ENCODE assay signal across 12 cellular contexts in genomic region chr11:69127091-69127850, GRCh38. TPM values are rescaled to one million over a fixed set of nuclear protein-coding genes. Genes with fewer than 3 reads are reported as not detected.
DNase-seq lines count a peak whose midpoint lies in the region; ATAC-seq and TF ChIP-seq lines count a peak whose summit lies in the region.
"Had no signal": no experiment of that assay in that cellular context is flagged by ENCODE, and none has a peak within 500 bp of the region (broad histone marks: within the 10 kb centered on the region; RNA-seq: fewer than 3 reads in every experiment).

No MANE protein-coding gene starts in this region.

- no TSS peak for BruUV-seq in Panc1 (replicated peaks; lab: Mats Ljungman, UMichigan)

- in situ Hi-C loops in Panc1 (cut with HindIII; ENCODE audit: low pct_unique_long_range_greater_than_20kb, low sequenced_read_pairs) = no loop called here

- intact Hi-C loops in Panc1 (cut with micrococcal nuclease; ENCODE audit: unreplicated experiment) (loop anchor here (5.0 kb wide), 1 partner anchor 515 kb away; the partner anchor contains the start of gene CCND1), posterior vena cava (cut with DNase I) (loop anchor here in 1 of 2 donors (5.0 kb wide), 1 partner anchor 1795 kb away; no protein-coding TSS in a partner anchor)

- H3K36me3 ChIP-seq in Panc1 (ENCODE audit: control insufficient read depth, insufficient read depth, low read length) = no peaks in the 10 kb centered on the region
- H3K36me3 ChIP-seq in WERI-Rb-1 = no peaks in the 10 kb centered on the region

- peak; percentile 9 for DNase-seq in GM10266 (ENCODE audit: extremely low spot score)
- DNase-seq in Panc1 (ENCODE audit: low read depth, low spot score) = no peak
- DNase-seq in fibroblast of the aortic adventitia (ENCODE audit: low read depth) = peak; percentile 39
- DNase-seq in posterior vena cava (ENCODE audit: low spot score) = peak; percentile 82
- DNase-seq in NCI-H2029 (lab: John Stamatoyannopoulos, UW) = no peak
- no peak for DNase-seq in foreskin keratinocyte
- DNase-seq in WERI-Rb-1 = no peak
- DNase-seq: CD8-positive, alpha-beta memory T cell; NCI-H1436 treated with DMSO at 0.1 percent for 48 hours; SK-N-SH had no signal

- H3K9me3 ChIP-seq in Panc1 (ENCODE audit: control insufficient read depth, insufficient read depth, low read depth, low read length) = no peaks in the 10 kb centered on the region
- peaks cover 9% of the 10 kb centered on the region for H3K9me3 ChIP-seq in WERI-Rb-1 (ENCODE audit: severe bottlenecking)
- H3K9me3 ChIP-seq: SK-N-SH had no signal

- ATAC-seq in Panc1 (no peak), foreskin keratinocyte (no peak), HG03139 (IDR thresholded peaks at IDR 0.05; ENCODE audit: unreplicated experiment) (no peak)

- POLR2A ChIA-PET in Panc1 (lab: Charles Lee) = no interaction called here

- peaks cover 60% of the 10 kb centered on the region for H3K4me1 ChIP-seq in Panc1 (ENCODE audit: control insufficient read depth, insufficient read depth, low read length)
- H3K4me1 ChIP-seq in foreskin keratinocyte = peaks cover 5% of the 10 kb centered on the region

- TF ChIP-seq CTCF in GM10266 (IDR thresholded peaks at IDR 0.05; ENCODE audit: control insufficient read depth, insufficient read depth, low read depth, missing control alignments) (no peak), Panc1 (IDR thresholded peaks at IDR 0.05) (no peak), fibroblast of the aortic adventitia (IDR thresholded peaks at IDR 0.05; ENCODE audit: insufficient read depth, low read length) (no peak), foreskin keratinocyte (conservative IDR thresholded peaks at IDR 0.05) (no peak), WERI-Rb-1 (IDR thresholded peaks at IDR 0.05; ENCODE audit: low read depth, low read length) (no peak)

- CTCF ChIA-PET in Panc1 (lab: Charles Lee) = interaction anchor here (0.6 kb wide), 2 partner anchors 117 to 179 kb away, joined by 7 to 8 read pairs; no protein-coding TSS in a partner anchor

- no peaks in the 10 kb centered on the region for H3K27me3 ChIP-seq in Panc1 (ENCODE audit: control insufficient read depth, insufficient read depth, low read length)
- H3K27me3 ChIP-seq in foreskin keratinocyte = peaks cover 4% of the 10 kb centered on the region
- H3K27me3 ChIP-seq in WERI-Rb-1 (ENCODE audit: insufficient read depth, low read depth, severe bottlenecking) = no peaks in the 10 kb centered on the region

- H3K4me3 ChIP-seq in Panc1 (ENCODE audit: low read depth in 2 of 2, low read length in 2 of 2) = no peak overlapping the region
- H3K4me3 ChIP-seq in fibroblast of the aortic adventitia (ENCODE audit: low read depth, low read length) = no peak overlapping the region
- H3K4me3 ChIP-seq in WERI-Rb-1 (ENCODE audit: low read depth, low read length) = no peak overlapping the region

- H3K27ac ChIP-seq in Panc1 (ENCODE audit: low read length) (peak overlapping the region; percentile 94; the same call in 1 of the 2 replicates), foreskin keratinocyte (no peak overlapping the region), WERI-Rb-1 (no peak overlapping the region)

RNA-seq across cellular contexts. Expression of gene SMIM38, which starts 28.5 kb away (rescaled TPM):
- 0.46 TPM for total RNA-seq in Panc1 (2021; ENCODE audit: unreplicated experiment)
- 0.15 TPM for polyA plus RNA-seq in Panc1 (2012; ENCODE audit: insufficient read length)
- total RNA-seq in fibroblast of the aortic adventitia (ENCODE audit: low replicate concordance) = 0.09 and 0.33 TPM in 2 replicates
- 1 to 10 TPM in 1 of 2 donors, under 1 TPM in 1; 0.76 to 1.4 TPM for total RNA-seq in posterior vena cava
- not detected in 2 replicates for total RNA-seq in foreskin keratinocyte
- not detected in 2 replicates for polyA plus RNA-seq in foreskin keratinocyte
- polyA plus RNA-seq: CD8-positive, alpha-beta memory T cell; IgD-negative memory B cell had no signal

Comparison
In these comparisons a context has a peak if more than half of its experiments do, and no peak if none do; other contexts are left out.
1. DNase-seq: peak in GM10266 (single experiment), fibroblast of the aortic adventitia (single experiment) and posterior vena cava (single experiment); none in Panc1 (single experiment), NCI-H2029 (single experiment), foreskin keratinocyte (0 of 2) and WERI-Rb-1 (single experiment).